Comparison of ENCODE assay signal across 8 cellular contexts in genomic region chr10:98267069-98267893, GRCh38. TPM values are rescaled to one million over a fixed set of nuclear protein-coding genes. Genes with fewer than 3 reads are reported as not detected.
A peak's percentile ranks its signal among the peaks of the same experiment; 100 is the strongest.
DNase-seq lines count a peak whose midpoint lies in the region; ATAC-seq and TF ChIP-seq lines count a peak whose summit lies in the region.

No MANE protein-coding gene starts in this region.

- H3K27me3 ChIP-seq in muscle layer of duodenum (ENCODE audit: low read depth, low read length) = no peaks in the 10 kb centered on the region

- ATAC-seq in GM21447 (IDR thresholded peaks at IDR 0.05; ENCODE audit: unreplicated experiment) (no peak), HG03521 (IDR thresholded peaks at IDR 0.05; ENCODE audit: unreplicated experiment) (no peak)
- no peak for ATAC-seq in activated naive CD4-positive, alpha-beta T cell treated with anti-CD3 and anti-CD28 coated beads, Interleukin-2, amount 50 U/mL, for 72 hours

- H3K27me3 Mint-ChIP-seq in HFFc6 (ENCODE audit: insufficient read depth) (no peaks in the 10 kb centered on the region; the same call in 1 of the 2 replicates), chondrocyte (ENCODE audit: low read depth) (peaks cover 2% of the 10 kb centered on the region)

- peak overlapping the region; percentile 46 to 57 for H3K4me3 ChIP-seq in muscle layer of duodenum (ENCODE audit: low read depth in 1 of 2, low read length in 2 of 2)

- H3K27ac ChIP-seq in muscle layer of duodenum (ENCODE audit: low read length) = peak overlapping the region; percentile 60

- H3K4me1 Mint-ChIP-seq in HFFc6 (ENCODE audit: low read depth) = peaks cover 57% of the 10 kb centered on the region
- H3K4me1 Mint-ChIP-seq in chondrocyte (ENCODE audit: low read depth) = peaks cover 36% of the 10 kb centered on the region

- H3K4me3 Mint-ChIP-seq in HFFc6 (peak overlapping the region; percentile 91), chondrocyte (ENCODE audit: unreplicated experiment) (peak overlapping the region; percentile 46)

- H3K36me3 Mint-ChIP-seq in HFFc6 (ENCODE audit: low read depth) (no peaks in the 10 kb centered on the region), chondrocyte (ENCODE audit: low read depth) (no peaks in the 10 kb centered on the region)
- H3K36me3 Mint-ChIP-seq in activated naive CD4-positive, alpha-beta T cell treated with anti-CD3 and anti-CD28 coated beads, Interleukin-2, amount 50 U/mL, for 72 hours = no peaks in the 10 kb centered on the region

- H3K9me3 ChIP-seq in muscle layer of duodenum (ENCODE audit: control insufficient read depth in 1 of 2, low read length in 2 of 2) = no peaks in the 10 kb centered on the region

- no peaks in the 10 kb centered on the region for H3K36me3 ChIP-seq in muscle layer of duodenum (ENCODE audit: control insufficient read depth in 1 of 2, insufficient read depth in 2 of 2, low read length in 2 of 2)

- TF ChIP-seq CTCF in HFFc6 (IDR thresholded peaks at IDR 0.05) (no peak), chondrocyte (IDR thresholded peaks at IDR 0.05) (no peak)

- H3K9me3 Mint-ChIP-seq in HFFc6 (no peaks in the 10 kb centered on the region), chondrocyte (ENCODE audit: low read depth) (no peaks in the 10 kb centered on the region)
- H3K9me3 Mint-ChIP-seq in activated naive CD4-positive, alpha-beta T cell treated with anti-CD3 and anti-CD28 coated beads, Interleukin-2, amount 50 U/mL, for 72 hours = no peaks in the 10 kb centered on the region

- DNase-seq in A172 (ENCODE audit: low spot score) (peak; percentile 38), HFFc6 (peak; percentile 10), chondrocyte (ENCODE audit: low spot score) (no peak), LoVo (ENCODE audit: low spot score) (no peak)
- no peak for DNase-seq in activated naive CD4-positive, alpha-beta T cell treated with anti-CD3 and anti-CD28 coated beads, Interleukin-2, amount 50 U/mL, for 72 hours (ENCODE audit: low spot score in 2 of 2)

- H3K4me1 ChIP-seq in muscle layer of duodenum (ENCODE audit: control insufficient read depth in 1 of 2, insufficient read depth in 2 of 2, low read length in 2 of 2) = peaks cover 4 to 27% of the 10 kb centered on the region in 2 donors

- H3K27ac Mint-ChIP-seq in HFFc6 (peak overlapping the region; percentile 92), chondrocyte (ENCODE audit: unreplicated experiment) (no peak overlapping the region)
- H3K27ac Mint-ChIP-seq in activated naive CD4-positive, alpha-beta T cell treated with anti-CD3 and anti-CD28 coated beads, Interleukin-2, amount 50 U/mL, for 72 hours = no peak overlapping the region

RNA-seq across cellular contexts. Expression of gene LOXL4, which starts 0.7 kb away (rescaled TPM):
- 15.4 and 24.9 TPM in 2 replicates for total RNA-seq in A172 (2014; rRNA removed; shearing (Covaris generic))
- total RNA-seq in HFFc6 (2021; fragmentation: NEBNext Ultra II Directional; extraction: Animal tissue kit (Norgen Biotek cat#: 25700)) = 10 to 100 TPM; 24.9 to 57.4 (median 27.6) TPM
- total RNA-seq in chondrocyte = 1.7 to 3.2 TPM (median 1.9 TPM) in 3 replicates
- total RNA-seq in activated naive CD4-positive, alpha-beta T cell treated with anti-CD3 and anti-CD28 coated beads, Interleukin-2, amount 50 U/mL, for 72 hours = not detected

Comparison
In these comparisons a context has a peak if more than half of its experiments do, and no peak if none do; other contexts are left out.
1. DNase-seq: peak in A172 (single experiment) and HFFc6 (single experiment); none in chondrocyte (single experiment), activated naive CD4-positive, alpha-beta T cell treated with anti-CD3 and anti-CD28 coated beads, Interleukin-2, amount 50 U/mL, for 72 hours (0 of 2) and LoVo (single experiment).